In genomic region chr12:6817662-6818157, GRCh38 we compare ENCODE assay signal across 14 cellular contexts. TPM values are rescaled to one million over a fixed set of nuclear protein-coding genes. Genes with fewer than 3 reads are reported as not detected.
A peak's percentile ranks its signal among the peaks of the same experiment; 100 is the strongest.
DNase-seq lines count a peak whose midpoint lies in the region; ATAC-seq, FAIRE-seq and TF ChIP-seq lines count a peak whose summit lies in the region.
"Had no signal": no experiment of that assay in that cellular context is flagged by ENCODE, and none has a peak within 500 bp of the region (broad histone marks: within the 10 kb centered on the region; RNA-seq: fewer than 3 reads in every experiment).

No MANE protein-coding gene starts in this region.

- FAIRE-seq in urothelium cell line (lab: Jason Lieb, UNC) = peak; percentile 100
- FAIRE-seq: A549, GM12892 had no signal

- POLR2A ChIA-PET in activated naive CD8-positive, alpha-beta T cell treated with anti-CD3 and anti-CD28 coated beads, Interleukin-2, amount 10 ng/mL, durations not matched to agents 7 days and 5 days (lab: Charles Lee) = no interaction called here
- POLR2A ChIA-PET in WTC11 (lab: Charles Lee) = interaction anchor here (1.5 kb wide), 1 partner anchor 65 kb away, joined by 5 read pairs; the partner anchor contains the start of gene MLF2

- no peaks in the 10 kb centered on the region for H3K36me3 Mint-ChIP-seq in activated naive CD8-positive, alpha-beta T cell treated with anti-CD3 and anti-CD28 coated beads, Interleukin-2, amount 10 ng/mL, durations not matched to agents 7 days and 5 days
- H3K36me3 Mint-ChIP-seq in activated naive CD8-positive, alpha-beta T cell treated with anti-CD3 and anti-CD28 coated beads for 36 hours = no peaks in the 10 kb centered on the region
- H3K36me3 Mint-ChIP-seq in WTC11 (no peaks in the 10 kb centered on the region), glutamatergic neuron (ENCODE audit: unreplicated experiment) (no peaks in the 10 kb centered on the region)

- H3K27ac Mint-ChIP-seq in activated naive CD8-positive, alpha-beta T cell treated with anti-CD3 and anti-CD28 coated beads, Interleukin-2, amount 10 ng/mL, durations not matched to agents 7 days and 5 days = peak overlapping the region; percentile 0
- no peak overlapping the region for H3K27ac Mint-ChIP-seq in activated naive CD8-positive, alpha-beta T cell treated with anti-CD3 and anti-CD28 coated beads for 36 hours
- H3K27ac Mint-ChIP-seq in WTC11 = peak overlapping the region; percentile 26
- H3K27ac Mint-ChIP-seq in glutamatergic neuron (ENCODE audit: unreplicated experiment) = peak overlapping the region; percentile 29

- peaks cover 37% of the 10 kb centered on the region for H3K27me3 Mint-ChIP-seq in activated naive CD8-positive, alpha-beta T cell treated with anti-CD3 and anti-CD28 coated beads, Interleukin-2, amount 10 ng/mL, durations not matched to agents 7 days and 5 days
- peaks cover 22% of the 10 kb centered on the region for H3K27me3 Mint-ChIP-seq in activated naive CD8-positive, alpha-beta T cell treated with anti-CD3 and anti-CD28 coated beads for 36 hours
- peaks cover 57% of the 10 kb centered on the region for H3K27me3 Mint-ChIP-seq in WTC11 (ENCODE audit: low read depth)
- peaks cover 16% of the 10 kb centered on the region for H3K27me3 Mint-ChIP-seq in glutamatergic neuron (ENCODE audit: unreplicated experiment)

- H3K4me1 Mint-ChIP-seq in activated naive CD8-positive, alpha-beta T cell treated with anti-CD3 and anti-CD28 coated beads, Interleukin-2, amount 10 ng/mL, durations not matched to agents 7 days and 5 days = peaks cover 10% of the 10 kb centered on the region
- peaks cover 9% of the 10 kb centered on the region for H3K4me1 Mint-ChIP-seq in activated naive CD8-positive, alpha-beta T cell treated with anti-CD3 and anti-CD28 coated beads for 36 hours
- H3K4me1 Mint-ChIP-seq in WTC11 (peaks cover 44% of the 10 kb centered on the region), glutamatergic neuron (ENCODE audit: low read depth, unreplicated experiment) (peaks cover 27% of the 10 kb centered on the region)

- H3K4me3 Mint-ChIP-seq in activated naive CD8-positive, alpha-beta T cell treated with anti-CD3 and anti-CD28 coated beads, Interleukin-2, amount 10 ng/mL, durations not matched to agents 7 days and 5 days = no peak overlapping the region
- H3K4me3 Mint-ChIP-seq in activated naive CD8-positive, alpha-beta T cell treated with anti-CD3 and anti-CD28 coated beads for 36 hours = no peak overlapping the region
- H3K4me3 Mint-ChIP-seq in WTC11 = no peak overlapping the region
- H3K4me3 Mint-ChIP-seq in glutamatergic neuron (ENCODE audit: unreplicated experiment) = peak overlapping the region; percentile 1

- no peak for ATAC-seq in activated naive CD8-positive, alpha-beta T cell treated with anti-CD3 and anti-CD28 coated beads, Interleukin-2, amount 10 ng/mL, durations not matched to agents 7 days and 5 days (ENCODE audit: low read depth)
- no peak for ATAC-seq in WTC11
- ATAC-seq in GM19397 (IDR thresholded peaks at IDR 0.05; ENCODE audit: unreplicated experiment) = no peak
- no peak for ATAC-seq in HG03108 (IDR thresholded peaks at IDR 0.05; ENCODE audit: unreplicated experiment)
- no peak for ATAC-seq in GM18870 (IDR thresholded peaks at IDR 0.05; ENCODE audit: unreplicated experiment)
- ATAC-seq: A549 had no signal

- no peak for TF ChIP-seq CTCF in WTC11 (IDR thresholded peaks at IDR 0.05)
- no peak for TF ChIP-seq CTCF in glutamatergic neuron (IDR thresholded peaks at IDR 0.05; ENCODE audit: partially characterized antibody, unreplicated experiment)

- DNase-seq in activated naive CD8-positive, alpha-beta T cell treated with anti-CD3 and anti-CD28 coated beads, Interleukin-2, amount 10 ng/mL, durations not matched to agents 7 days and 5 days = no peak
- no peak for DNase-seq in activated naive CD8-positive, alpha-beta T cell treated with anti-CD3 and anti-CD28 coated beads for 36 hours
- DNase-seq in WTC11 (ENCODE audit: low spot score) = no peak
- DNase-seq in glutamatergic neuron = no peak
- DNase-seq in urothelium cell line (ENCODE audit: low spot score) = no peak
- DNase-seq: NCI-H1436 treated with DMSO at 0.1 percent for 48 hours, NCI-H2227 treated with DMSO at 0.1 percent for 48 hours, NCI-H526 treated with DMSO at 0.1 percent for 48 hours, OCI-M1 had no signal

- CTCF ChIA-PET in WTC11 (lab: Charles Lee) = interaction anchor here (1.9 to 2.4 kb wide), 2 partner anchors 64 kb away, joined by 7 to 8 read pairs; partner anchors contain the start of gene MLF2

- no peaks in the 10 kb centered on the region for H3K9me3 Mint-ChIP-seq in activated naive CD8-positive, alpha-beta T cell treated with anti-CD3 and anti-CD28 coated beads, Interleukin-2, amount 10 ng/mL, durations not matched to agents 7 days and 5 days
- H3K9me3 Mint-ChIP-seq in activated naive CD8-positive, alpha-beta T cell treated with anti-CD3 and anti-CD28 coated beads for 36 hours = no peaks in the 10 kb centered on the region
- H3K9me3 Mint-ChIP-seq in WTC11 = no peaks in the 10 kb centered on the region
- H3K9me3 Mint-ChIP-seq in glutamatergic neuron (ENCODE audit: unreplicated experiment) = peaks cover 18% of the 10 kb centered on the region

TF ChIP-seq in WTC11, 78 proteins besides CTCF, POLR2A, EP300 and RAD21:
- TF ChIP-seq ZBTB43 (CRISPR knock-in tag; IDR thresholded peaks at IDR 0.05) = peak; percentile 98
- TF ChIP-seq NR2C2 (CRISPR knock-in tag; IDR thresholded peaks at IDR 0.05) = no peak
- TF ChIP-seq NFE2L1 (CRISPR knock-in tag; IDR thresholded peaks at IDR 0.05) = 0 out of 2 replicates have a peak, but pooled peaks have one; percentile 15

RNA-seq across cellular contexts. Expression of gene GPR162, which starts 3.9 kb away (rescaled TPM):
- under 1 TPM; 0.30 to 0.51 TPM for total RNA-seq in activated naive CD8-positive, alpha-beta T cell treated with anti-CD3 and anti-CD28 coated beads, Interleukin-2, amount 10 ng/mL, durations not matched to agents 7 days and 5 days
- total RNA-seq in activated naive CD8-positive, alpha-beta T cell treated with anti-CD3 and anti-CD28 coated beads for 36 hours = under 1 TPM; 0.54 to 0.76 TPM
- total RNA-seq in WTC11 (2021) = 7.3 to 9.3 TPM (median 8.2 TPM) in 3 replicates
- 145 TPM for total RNA-seq in glutamatergic neuron (ENCODE audit: unreplicated experiment)

RNA-seq across cellular contexts. Expression of gene P3H3, which starts 10.5 kb away (rescaled TPM):
- total RNA-seq in activated naive CD8-positive, alpha-beta T cell treated with anti-CD3 and anti-CD28 coated beads, Interleukin-2, amount 10 ng/mL, durations not matched to agents 7 days and 5 days = 1 to 10 TPM; 6.3 to 7.0 TPM
- under 1 TPM; 0.36 to 0.60 TPM for total RNA-seq in activated naive CD8-positive, alpha-beta T cell treated with anti-CD3 and anti-CD28 coated beads for 36 hours
- total RNA-seq in WTC11 (2021) = 49.9 to 55.7 TPM (median 50.7 TPM) in 3 replicates
- 58.4 TPM for total RNA-seq in glutamatergic neuron (ENCODE audit: unreplicated experiment)

RNA-seq across cellular contexts. Expression of gene GNB3, which starts 23.0 kb away (rescaled TPM):
- total RNA-seq in activated naive CD8-positive, alpha-beta T cell treated with anti-CD3 and anti-CD28 coated beads, Interleukin-2, amount 10 ng/mL, durations not matched to agents 7 days and 5 days = 1 to 10 TPM; 2.6 to 3.1 TPM
- under 1 TPM in 1 of 2 experiments, not detected in 1; 0.10 TPM for total RNA-seq in activated naive CD8-positive, alpha-beta T cell treated with anti-CD3 and anti-CD28 coated beads for 36 hours
- total RNA-seq in WTC11 (2021) (14.0 to 16.5 TPM (median 14.3 TPM) in 3 replicates), glutamatergic neuron (ENCODE audit: unreplicated experiment) (45.7 TPM)

RNA-seq across cellular contexts. Expression of gene CD4, which starts 28.4 kb away (rescaled TPM):
- total RNA-seq in activated naive CD8-positive, alpha-beta T cell treated with anti-CD3 and anti-CD28 coated beads, Interleukin-2, amount 10 ng/mL, durations not matched to agents 7 days and 5 days = 1 to 10 TPM; 2.6 to 3.0 TPM
- total RNA-seq in activated naive CD8-positive, alpha-beta T cell treated with anti-CD3 and anti-CD28 coated beads for 36 hours = 1 to 10 TPM; 2.2 to 2.5 TPM
- total RNA-seq in WTC11 (2021) = 2.5 to 3.3 TPM (median 2.7 TPM) in 3 replicates
- total RNA-seq in glutamatergic neuron (ENCODE audit: unreplicated experiment) = 0.17 TPM

RNA-seq across cellular contexts. Expression of gene CDCA3, which starts 33.4 kb away (rescaled TPM):
- total RNA-seq in activated naive CD8-positive, alpha-beta T cell treated with anti-CD3 and anti-CD28 coated beads, Interleukin-2, amount 10 ng/mL, durations not matched to agents 7 days and 5 days = 10 to 100 TPM; 76.7 to 85.2 TPM
- 10 to 100 TPM; 62.5 to 64.0 TPM for total RNA-seq in activated naive CD8-positive, alpha-beta T cell treated with anti-CD3 and anti-CD28 coated beads for 36 hours
- total RNA-seq in WTC11 (2021) (47.1 to 61.8 TPM (median 49.1 TPM) in 3 replicates), glutamatergic neuron (ENCODE audit: unreplicated experiment) (5.2 TPM)

Comparison
In these comparisons a context has a peak if more than half of its experiments do, and no peak if none do; other contexts are left out.
1. RNA of gene P3H3, which starts 10.5 kb away (total RNA-seq): 58.4 TPM in glutamatergic neuron (single experiment), 49.9 to 55.7 TPM in WTC11 and 6.3 to 7.0 TPM in activated naive CD8-positive, alpha-beta T cell treated with anti-CD3 and anti-CD28 coated beads, Interleukin-2, amount 10 ng/mL, durations not matched to agents 7 days and 5 days; 0.36 to 0.60 TPM in activated naive CD8-positive, alpha-beta T cell treated with anti-CD3 and anti-CD28 coated beads for 36 hours; every median in the first group is over 4 times any median in the second.
2. RNA of gene GPR162, which starts 3.9 kb away (total RNA-seq): 145 TPM in glutamatergic neuron (single experiment); 7.3 to 9.3 TPM in WTC11, 0.54 to 0.76 TPM in activated naive CD8-positive, alpha-beta T cell treated with anti-CD3 and anti-CD28 coated beads for 36 hours and 0.30 to 0.51 TPM in activated naive CD8-positive, alpha-beta T cell treated with anti-CD3 and anti-CD28 coated beads, Interleukin-2, amount 10 ng/mL, durations not matched to agents 7 days and 5 days; every median in the first group is over 10 times any median in the second.